ENCODE assay signal across 1 cellular context in genomic region chr1:243255791-243256512, GRCh38.
TF ChIP-seq lines count a peak whose summit lies in the region.

TSS of gene SDCCAG8 (plus strand) at chr1:243256041. CDS start at chr1:243256174, 133 bp downstream.

TF ChIP-seq in WTC11, 78 proteins besides CTCF, POLR2A, EP300 and RAD21 (continued from another document):
- TF ChIP-seq MAX (CRISPR knock-in tag; IDR thresholded peaks at IDR 0.05) = no peak
- TF ChIP-seq, protein P1, sequence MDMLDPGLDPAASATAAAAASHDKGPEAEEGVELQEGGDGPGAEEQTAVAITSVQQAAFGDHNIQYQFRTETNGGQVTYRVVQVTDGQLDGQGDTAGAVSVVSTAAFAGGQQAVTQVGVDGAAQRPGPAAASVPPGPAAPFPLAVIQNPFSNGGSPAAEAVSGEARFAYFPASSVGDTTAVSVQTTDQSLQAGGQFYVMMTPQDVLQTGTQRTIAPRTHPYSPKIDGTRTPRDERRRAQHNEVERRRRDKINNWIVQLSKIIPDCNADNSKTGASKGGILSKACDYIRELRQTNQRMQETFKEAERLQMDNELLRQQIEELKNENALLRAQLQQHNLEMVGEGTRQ (CRISPR knock-in tag; IDR thresholded peaks at IDR 0.05) = no peak
- TF ChIP-seq TCF7 (CRISPR knock-in tag; IDR thresholded peaks at IDR 0.05; ENCODE audit: low read depth) = no peak
- no peak for TF ChIP-seq FOXP4 (CRISPR knock-in tag; IDR thresholded peaks at IDR 0.05)
- TF ChIP-seq TEAD1 (CRISPR knock-in tag; IDR thresholded peaks at IDR 0.05) = peak; percentile 75; the same call in 1 of the 2 replicates
- TF ChIP-seq FOXP1 (CRISPR knock-in tag; IDR thresholded peaks at IDR 0.05; ENCODE audit: borderline replicate concordance) = no peak
- TF ChIP-seq, protein P2, sequence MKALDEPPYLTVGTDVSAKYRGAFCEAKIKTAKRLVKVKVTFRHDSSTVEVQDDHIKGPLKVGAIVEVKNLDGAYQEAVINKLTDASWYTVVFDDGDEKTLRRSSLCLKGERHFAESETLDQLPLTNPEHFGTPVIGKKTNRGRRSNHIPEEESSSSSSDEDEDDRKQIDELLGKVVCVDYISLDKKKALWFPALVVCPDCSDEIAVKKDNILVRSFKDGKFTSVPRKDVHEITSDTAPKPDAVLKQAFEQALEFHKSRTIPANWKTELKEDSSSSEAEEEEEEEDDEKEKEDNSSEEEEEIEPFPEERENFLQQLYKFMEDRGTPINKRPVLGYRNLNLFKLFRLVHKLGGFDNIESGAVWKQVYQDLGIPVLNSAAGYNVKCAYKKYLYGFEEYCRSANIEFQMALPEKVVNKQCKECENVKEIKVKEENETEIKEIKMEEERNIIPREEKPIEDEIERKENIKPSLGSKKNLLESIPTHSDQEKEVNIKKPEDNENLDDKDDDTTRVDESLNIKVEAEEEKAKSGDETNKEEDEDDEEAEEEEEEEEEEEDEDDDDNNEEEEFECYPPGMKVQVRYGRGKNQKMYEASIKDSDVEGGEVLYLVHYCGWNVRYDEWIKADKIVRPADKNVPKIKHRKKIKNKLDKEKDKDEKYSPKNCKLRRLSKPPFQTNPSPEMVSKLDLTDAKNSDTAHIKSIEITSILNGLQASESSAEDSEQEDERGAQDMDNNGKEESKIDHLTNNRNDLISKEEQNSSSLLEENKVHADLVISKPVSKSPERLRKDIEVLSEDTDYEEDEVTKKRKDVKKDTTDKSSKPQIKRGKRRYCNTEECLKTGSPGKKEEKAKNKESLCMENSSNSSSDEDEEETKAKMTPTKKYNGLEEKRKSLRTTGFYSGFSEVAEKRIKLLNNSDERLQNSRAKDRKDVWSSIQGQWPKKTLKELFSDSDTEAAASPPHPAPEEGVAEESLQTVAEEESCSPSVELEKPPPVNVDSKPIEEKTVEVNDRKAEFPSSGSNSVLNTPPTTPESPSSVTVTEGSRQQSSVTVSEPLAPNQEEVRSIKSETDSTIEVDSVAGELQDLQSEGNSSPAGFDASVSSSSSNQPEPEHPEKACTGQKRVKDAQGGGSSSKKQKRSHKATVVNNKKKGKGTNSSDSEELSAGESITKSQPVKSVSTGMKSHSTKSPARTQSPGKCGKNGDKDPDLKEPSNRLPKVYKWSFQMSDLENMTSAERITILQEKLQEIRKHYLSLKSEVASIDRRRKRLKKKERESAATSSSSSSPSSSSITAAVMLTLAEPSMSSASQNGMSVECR (CRISPR knock-in tag; IDR thresholded peaks at IDR 0.05; ENCODE audit: borderline replicate concordance) = 0 out of 2 replicates have a peak, but pooled peaks have one; percentile 15
- TF ChIP-seq EMX1 (CRISPR knock-in tag; IDR thresholded peaks at IDR 0.05) = no peak
- TF ChIP-seq ZNF232 (CRISPR knock-in tag; IDR thresholded peaks at IDR 0.05) = peak; percentile 13; the same call in 1 of the 2 replicates
- TF ChIP-seq, protein P3, sequence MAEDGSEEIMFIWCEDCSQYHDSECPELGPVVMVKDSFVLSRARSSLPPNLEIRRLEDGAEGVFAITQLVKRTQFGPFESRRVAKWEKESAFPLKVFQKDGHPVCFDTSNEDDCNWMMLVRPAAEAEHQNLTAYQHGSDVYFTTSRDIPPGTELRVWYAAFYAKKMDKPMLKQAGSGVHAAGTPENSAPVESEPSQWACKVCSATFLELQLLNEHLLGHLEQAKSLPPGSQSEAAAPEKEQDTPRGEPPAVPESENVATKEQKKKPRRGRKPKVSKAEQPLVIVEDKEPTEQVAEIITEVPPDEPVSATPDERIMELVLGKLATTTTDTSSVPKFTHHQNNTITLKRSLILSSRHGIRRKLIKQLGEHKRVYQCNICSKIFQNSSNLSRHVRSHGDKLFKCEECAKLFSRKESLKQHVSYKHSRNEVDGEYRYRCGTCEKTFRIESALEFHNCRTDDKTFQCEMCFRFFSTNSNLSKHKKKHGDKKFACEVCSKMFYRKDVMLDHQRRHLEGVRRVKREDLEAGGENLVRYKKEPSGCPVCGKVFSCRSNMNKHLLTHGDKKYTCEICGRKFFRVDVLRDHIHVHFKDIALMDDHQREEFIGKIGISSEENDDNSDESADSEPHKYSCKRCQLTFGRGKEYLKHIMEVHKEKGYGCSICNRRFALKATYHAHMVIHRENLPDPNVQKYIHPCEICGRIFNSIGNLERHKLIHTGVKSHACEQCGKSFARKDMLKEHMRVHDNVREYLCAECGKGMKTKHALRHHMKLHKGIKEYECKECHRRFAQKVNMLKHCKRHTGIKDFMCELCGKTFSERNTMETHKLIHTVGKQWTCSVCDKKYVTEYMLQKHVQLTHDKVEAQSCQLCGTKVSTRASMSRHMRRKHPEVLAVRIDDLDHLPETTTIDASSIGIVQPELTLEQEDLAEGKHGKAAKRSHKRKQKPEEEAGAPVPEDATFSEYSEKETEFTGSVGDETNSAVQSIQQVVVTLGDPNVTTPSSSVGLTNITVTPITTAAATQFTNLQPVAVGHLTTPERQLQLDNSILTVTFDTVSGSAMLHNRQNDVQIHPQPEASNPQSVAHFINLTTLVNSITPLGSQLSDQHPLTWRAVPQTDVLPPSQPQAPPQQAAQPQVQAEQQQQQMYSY (CRISPR knock-in tag; IDR thresholded peaks at IDR 0.05) = no peak
- no peak for TF ChIP-seq NFE2L1 (CRISPR knock-in tag; IDR thresholded peaks at IDR 0.05)
- no peak for TF ChIP-seq ELF4 (CRISPR knock-in tag; IDR thresholded peaks at IDR 0.05; ENCODE audit: low read depth)
- TF ChIP-seq, protein P4, sequence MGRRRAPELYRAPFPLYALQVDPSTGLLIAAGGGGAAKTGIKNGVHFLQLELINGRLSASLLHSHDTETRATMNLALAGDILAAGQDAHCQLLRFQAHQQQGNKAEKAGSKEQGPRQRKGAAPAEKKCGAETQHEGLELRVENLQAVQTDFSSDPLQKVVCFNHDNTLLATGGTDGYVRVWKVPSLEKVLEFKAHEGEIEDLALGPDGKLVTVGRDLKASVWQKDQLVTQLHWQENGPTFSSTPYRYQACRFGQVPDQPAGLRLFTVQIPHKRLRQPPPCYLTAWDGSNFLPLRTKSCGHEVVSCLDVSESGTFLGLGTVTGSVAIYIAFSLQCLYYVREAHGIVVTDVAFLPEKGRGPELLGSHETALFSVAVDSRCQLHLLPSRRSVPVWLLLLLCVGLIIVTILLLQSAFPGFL (CRISPR knock-in tag; IDR thresholded peaks at IDR 0.05; ENCODE audit: borderline replicate concordance) = no peak
- TF ChIP-seq TP53 (CRISPR knock-in tag; IDR thresholded peaks at IDR 0.05) = no peak
- no peak for TF ChIP-seq SMAD4 (CRISPR knock-in tag; IDR thresholded peaks at IDR 0.05)
- 0 out of 2 replicates have a peak, but pooled peaks have one; percentile 13 for TF ChIP-seq GABPB1 (CRISPR knock-in tag; IDR thresholded peaks at IDR 0.05)
- TF ChIP-seq RORB (CRISPR knock-in tag; IDR thresholded peaks at IDR 0.05) = no peak
- 0 out of 2 replicates have a peak, but pooled peaks have one; percentile 48 for TF ChIP-seq HMGXB4 (CRISPR knock-in tag; IDR thresholded peaks at IDR 0.05)
- TF ChIP-seq, protein P5, sequence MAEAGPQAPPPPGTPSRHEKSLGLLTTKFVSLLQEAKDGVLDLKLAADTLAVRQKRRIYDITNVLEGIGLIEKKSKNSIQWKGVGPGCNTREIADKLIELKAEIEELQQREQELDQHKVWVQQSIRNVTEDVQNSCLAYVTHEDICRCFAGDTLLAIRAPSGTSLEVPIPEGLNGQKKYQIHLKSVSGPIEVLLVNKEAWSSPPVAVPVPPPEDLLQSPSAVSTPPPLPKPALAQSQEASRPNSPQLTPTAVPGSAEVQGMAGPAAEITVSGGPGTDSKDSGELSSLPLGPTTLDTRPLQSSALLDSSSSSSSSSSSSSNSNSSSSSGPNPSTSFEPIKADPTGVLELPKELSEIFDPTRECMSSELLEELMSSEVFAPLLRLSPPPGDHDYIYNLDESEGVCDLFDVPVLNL (CRISPR knock-in tag; IDR thresholded peaks at IDR 0.05; ENCODE audit: borderline replicate concordance, low read depth) = no peak
